In genomic region chr16:69565611-69566436, GRCh38 we compare ENCODE assay signal across 1 cellular context.
TF ChIP-seq lines count a peak whose summit lies in the region.

Gene NFAT5, plus strand, starts transcription at chr16:69565966. Its CDS starts 336 bp downstream, at chr16:69566302.

TF ChIP-seq in SK-N-SH, 30 proteins besides CTCF, POLR2A, EP300 and RAD21 (continued from another document):
- TF ChIP-seq IRF3 (IDR thresholded peaks at IDR 0.05; ENCODE audit: low read depth, low read length): no peak
- TF ChIP-seq YY1 (IDR thresholded peaks at IDR 0.05; ENCODE audit: low read depth): no peak
- TF ChIP-seq FOXM1 (IDR thresholded peaks at IDR 0.05; ENCODE audit: low read depth): peak; percentile 58; the same call in 1 of the 2 replicates
- TF ChIP-seq SMC3 (IDR thresholded peaks at IDR 0.05; ENCODE audit: low read depth, low read length): no peak
- no peak for TF ChIP-seq REST (IDR thresholded peaks at IDR 0.05; ENCODE audit: low read depth, low read length)
- TF ChIP-seq JUND (IDR thresholded peaks at IDR 0.05): peak; percentile 78
- TF ChIP-seq POLR2AphosphoS5 (IDR thresholded peaks at IDR 0.05; ENCODE audit: low read depth, low read length): peak; percentile 73; the same call in 1 of the 2 replicates
- TF ChIP-seq ELF1 (IDR thresholded peaks at IDR 0.05): peak; percentile 53
- TF ChIP-seq RXRA (IDR thresholded peaks at IDR 0.05; ENCODE audit: borderline replicate concordance, low read depth): no peak
- TF ChIP-seq TAF1 (IDR thresholded peaks at IDR 0.05; ENCODE audit: borderline replicate concordance, low read depth, low read length): peak; percentile 97
- TF ChIP-seq MXI1 (IDR thresholded peaks at IDR 0.05; ENCODE audit: low read depth, low read length): peak; percentile 80; the same call in 1 of the 2 replicates
- peak; percentile 80 for TF ChIP-seq CHD2 (IDR thresholded peaks at IDR 0.05; ENCODE audit: low read length, partially characterized antibody)
- peak; percentile 97 for TF ChIP-seq ZBTB33 (IDR thresholded peaks at IDR 0.05; ENCODE audit: borderline replicate concordance, low read depth)
- TF ChIP-seq MEF2A (IDR thresholded peaks at IDR 0.05; ENCODE audit: borderline replicate concordance, low read depth): peak; percentile 24; the same call in 1 of the 2 replicates
- TF ChIP-seq TEAD4 (IDR thresholded peaks at IDR 0.05; ENCODE audit: borderline replicate concordance, insufficient read depth): no peak
- TF ChIP-seq TCF12 (IDR thresholded peaks at IDR 0.05): peak; percentile 28; the same call in 1 of the 2 replicates
- no peak for TF ChIP-seq USF2 (IDR thresholded peaks at IDR 0.05; ENCODE audit: borderline replicate concordance, low read depth, low read length)
- TF ChIP-seq GABPA (IDR thresholded peaks at IDR 0.05; ENCODE audit: low read depth): peak; percentile 31; the same call in 1 of the 2 replicates
- TF ChIP-seq GATA2 (CRISPR knock-in tag; IDR thresholded peaks at IDR 0.05): no peak
- TF ChIP-seq RCOR1 (IDR thresholded peaks at IDR 0.05; ENCODE audit: low read length): no peak
- TF ChIP-seq FOXJ3 (CRISPR knock-in tag; IDR thresholded peaks at IDR 0.05): no peak
- no peak for TF ChIP-seq EZH2phosphoT487 (IDR thresholded peaks at IDR 0.05; ENCODE audit: borderline replicate concordance, low read depth)
